In the genomic region with DNA sequence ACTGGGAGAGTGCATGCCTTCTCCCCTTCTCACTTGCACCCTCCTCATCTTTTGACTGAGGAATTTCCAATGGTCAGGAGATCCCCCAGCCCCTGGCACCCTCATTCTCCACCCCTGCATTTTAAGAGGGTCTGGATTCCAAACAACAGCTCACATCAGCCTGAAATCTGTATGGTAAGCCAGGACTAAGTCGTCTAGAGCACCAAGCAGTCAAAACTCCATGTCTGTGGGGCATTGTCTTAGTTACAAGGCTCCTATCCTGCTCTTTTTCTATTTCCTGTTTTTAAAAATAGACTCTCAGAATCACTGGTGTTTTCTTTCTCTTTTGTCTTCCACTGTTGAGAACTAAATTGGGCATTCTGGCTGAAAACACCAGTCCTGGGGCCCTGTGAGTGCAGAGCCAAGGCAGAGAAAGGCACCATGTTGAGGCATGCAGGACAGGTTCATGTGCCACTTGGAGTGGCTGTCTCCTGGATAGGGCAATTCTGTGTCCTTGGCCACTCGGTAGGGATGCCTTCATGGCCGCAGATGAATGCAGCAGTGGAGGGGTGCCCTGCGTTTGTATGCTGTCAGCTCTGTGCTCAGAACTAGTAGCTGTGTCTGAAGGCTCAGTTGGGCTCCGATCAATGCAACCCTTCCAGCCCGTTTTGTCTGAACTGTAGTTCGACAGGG, we compare ENCODE assay signal across 24 cellular contexts.
DNase-seq lines count a peak whose midpoint lies in the region; ATAC-seq and TF ChIP-seq lines count a peak whose summit lies in the region.
"Had no signal": no experiment of that assay in that cellular context is flagged by ENCODE, and none has a peak within 500 bp of the region (broad histone marks: within the 10 kb centered on the region; RNA-seq: fewer than 3 reads in every experiment).

No MANE protein-coding gene starts in this region.

- no peak for TF ChIP-seq CTCF in WTC11 (IDR thresholded peaks at IDR 0.05)
- no peak for TF ChIP-seq CTCF in testis (IDR thresholded peaks at IDR 0.05)

- CTCF ChIA-PET in activated naive CD4-positive, alpha-beta T cell treated with anti-CD3 and anti-CD28 coated beads, Interleukin-2, amount 10 ng/mL, durations not matched to agents 7 days and 5 days (lab: Charles Lee) = no interaction called here
- CTCF ChIA-PET in WTC11 (lab: Charles Lee) = no interaction called here

- H3K9me3 ChIP-seq in testis = no peaks in the 10 kb centered on the region
- H3K9me3 ChIP-seq: BE2C, MG63 had no signal

- no peaks in the 10 kb centered on the region for H3K36me3 ChIP-seq in testis (ENCODE audit: low read depth, missing control alignments)
- H3K36me3 ChIP-seq: BE2C, MG63 had no signal

- no peak for DNase-seq in activated naive CD4-positive, alpha-beta T cell treated with anti-CD3 and anti-CD28 coated beads, Interleukin-2, amount 10 ng/mL, durations not matched to agents 7 days and 5 days
- no peak for DNase-seq in activated naive CD4-positive, alpha-beta T cell treated with anti-CD3 and anti-CD28 coated beads, Interleukin-2, amount 50 U/mL, for 16 hours
- DNase-seq in WTC11 (ENCODE audit: low spot score) (no peak), NCI-H1105 treated with DMSO at 0.1 percent for 48 hours (lab: John Stamatoyannopoulos, UW) (no peak), testis (no peak)
- DNase-seq in stimulated activated effector memory CD8-positive, alpha-beta T cell treated with anti-CD3 and anti-CD28 coated beads, Interleukin-12 subunit alpha, Interleukin-12 subunit beta, amount 100 ng/mL, for 72 hours (ENCODE audit: low spot score in 2 of 2) = no peak
- DNase-seq: BE2C; Calu3; CD8-positive, alpha-beta T cell; DMS53; EL; Kasumi-1; MG63; NCI-H1417; NCI-H187; NCI-H2107; NCI-H510A treated with DMSO at 0.1 percent for 48 hours; NCI-H774; T-helper 17 cell had no signal

- WGBS in testis, 2 donors = 78% methylated on average over 7 of the region's 7 CpGs

- H3K36me3 Mint-ChIP-seq in activated naive CD4-positive, alpha-beta T cell treated with anti-CD3 and anti-CD28 coated beads, Interleukin-2, amount 10 ng/mL, durations not matched to agents 7 days and 5 days = no peaks in the 10 kb centered on the region
- no peaks in the 10 kb centered on the region for H3K36me3 Mint-ChIP-seq in WTC11
- H3K36me3 Mint-ChIP-seq in stimulated activated effector memory CD8-positive, alpha-beta T cell treated with anti-CD3 and anti-CD28 coated beads, Interleukin-12 subunit alpha, Interleukin-12 subunit beta, amount 100 ng/mL, for 72 hours = no peaks in the 10 kb centered on the region
- H3K36me3 Mint-ChIP-seq: CD8-positive, alpha-beta T cell; IgD-negative memory B cell had no signal

- ATAC-seq in HG03442 (IDR thresholded peaks at IDR 0.05; ENCODE audit: unreplicated experiment) (peak; percentile 41), WTC11 (peak; percentile 35; the same call in 1 of the 2 replicates), HG03571 (IDR thresholded peaks at IDR 0.05; ENCODE audit: unreplicated experiment) (no peak)
- peak; percentile 16 for ATAC-seq in stimulated activated effector memory CD8-positive, alpha-beta T cell treated with anti-CD3 and anti-CD28 coated beads, Interleukin-12 subunit alpha, Interleukin-12 subunit beta, amount 100 ng/mL, for 72 hours
- ATAC-seq: CD8-positive, alpha-beta T cell; HCT116; Panc1; T-helper 17 cell had no signal

- POLR2A ChIA-PET in WTC11 (lab: Charles Lee) = no interaction called here

- H3K27ac ChIP-seq in testis = no peak overlapping the region

- H3K4me1 ChIP-seq in testis = no peaks in the 10 kb centered on the region
- H3K4me1 ChIP-seq: BE2C had no signal

- H3K4me3 Mint-ChIP-seq in activated naive CD4-positive, alpha-beta T cell treated with anti-CD3 and anti-CD28 coated beads, Interleukin-2, amount 10 ng/mL, durations not matched to agents 7 days and 5 days = no peak overlapping the region
- H3K4me3 Mint-ChIP-seq in WTC11 = no peak overlapping the region
- H3K4me3 Mint-ChIP-seq in stimulated activated effector memory CD8-positive, alpha-beta T cell treated with anti-CD3 and anti-CD28 coated beads, Interleukin-12 subunit alpha, Interleukin-12 subunit beta, amount 100 ng/mL, for 72 hours = no peak overlapping the region
- H3K4me3 Mint-ChIP-seq: CD8-positive, alpha-beta T cell; IgD-negative memory B cell; T-helper 17 cell had no signal

- peak overlapping the region; percentile 44 for H3K27ac Mint-ChIP-seq in activated naive CD4-positive, alpha-beta T cell treated with anti-CD3 and anti-CD28 coated beads, Interleukin-2, amount 10 ng/mL, durations not matched to agents 7 days and 5 days
- no peak overlapping the region for H3K27ac Mint-ChIP-seq in WTC11
- no peak overlapping the region for H3K27ac Mint-ChIP-seq in stimulated activated effector memory CD8-positive, alpha-beta T cell treated with anti-CD3 and anti-CD28 coated beads, Interleukin-12 subunit alpha, Interleukin-12 subunit beta, amount 100 ng/mL, for 72 hours
- H3K27ac Mint-ChIP-seq: CD8-positive, alpha-beta T cell; IgD-negative memory B cell; T-helper 17 cell had no signal

- no peaks in the 10 kb centered on the region for H3K9me3 Mint-ChIP-seq in activated naive CD4-positive, alpha-beta T cell treated with anti-CD3 and anti-CD28 coated beads, Interleukin-2, amount 10 ng/mL, durations not matched to agents 7 days and 5 days
- no peaks in the 10 kb centered on the region for H3K9me3 Mint-ChIP-seq in WTC11
- no peaks in the 10 kb centered on the region for H3K9me3 Mint-ChIP-seq in stimulated activated effector memory CD8-positive, alpha-beta T cell treated with anti-CD3 and anti-CD28 coated beads, Interleukin-12 subunit alpha, Interleukin-12 subunit beta, amount 100 ng/mL, for 72 hours
- H3K9me3 Mint-ChIP-seq: CD8-positive, alpha-beta T cell; IgD-negative memory B cell had no signal

- TF ChIP-seq POLR2A in testis (IDR thresholded peaks at IDR 0.05) = no peak

- H3K4me1 Mint-ChIP-seq in activated naive CD4-positive, alpha-beta T cell treated with anti-CD3 and anti-CD28 coated beads, Interleukin-2, amount 10 ng/mL, durations not matched to agents 7 days and 5 days = no peaks in the 10 kb centered on the region
- H3K4me1 Mint-ChIP-seq in WTC11 = peaks cover 46% of the 10 kb centered on the region
- H3K4me1 Mint-ChIP-seq in stimulated activated effector memory CD8-positive, alpha-beta T cell treated with anti-CD3 and anti-CD28 coated beads, Interleukin-12 subunit alpha, Interleukin-12 subunit beta, amount 100 ng/mL, for 72 hours = no peaks in the 10 kb centered on the region
- H3K4me1 Mint-ChIP-seq: IgD-negative memory B cell, T-helper 17 cell had no signal

- no peak overlapping the region for H3K4me3 ChIP-seq in testis
- H3K4me3 ChIP-seq: MG63 had no signal

- no peaks in the 10 kb centered on the region for H3K27me3 ChIP-seq in testis
- H3K27me3 ChIP-seq: MG63 had no signal

- H3K27me3 Mint-ChIP-seq in activated naive CD4-positive, alpha-beta T cell treated with anti-CD3 and anti-CD28 coated beads, Interleukin-2, amount 10 ng/mL, durations not matched to agents 7 days and 5 days = peaks cover 9% of the 10 kb centered on the region
- H3K27me3 Mint-ChIP-seq in WTC11 (ENCODE audit: low read depth) = no peaks in the 10 kb centered on the region

- intact Hi-C loops in testis (cut with DNase I; ENCODE audit: low total_unique reads) = no loop called here

TF ChIP-seq in WTC11, 78 proteins besides CTCF, POLR2A, EP300 and RAD21 (continues in another document):
- TF ChIP-seq GTF2I (CRISPR knock-in tag; conservative IDR thresholded peaks at IDR 0.05) (no peak), RELA (CRISPR knock-in tag; IDR thresholded peaks at IDR 0.05; ENCODE audit: borderline replicate concordance) (no peak), SOX15 (CRISPR knock-in tag; IDR thresholded peaks at IDR 0.05) (no peak), NR1H2 (CRISPR knock-in tag; IDR thresholded peaks at IDR 0.05) (no peak), FOXP1 (CRISPR knock-in tag; IDR thresholded peaks at IDR 0.05; ENCODE audit: borderline replicate concordance) (no peak), NR2C2 (CRISPR knock-in tag; IDR thresholded peaks at IDR 0.05) (no peak)
- TF ChIP-seq, protein P1, sequence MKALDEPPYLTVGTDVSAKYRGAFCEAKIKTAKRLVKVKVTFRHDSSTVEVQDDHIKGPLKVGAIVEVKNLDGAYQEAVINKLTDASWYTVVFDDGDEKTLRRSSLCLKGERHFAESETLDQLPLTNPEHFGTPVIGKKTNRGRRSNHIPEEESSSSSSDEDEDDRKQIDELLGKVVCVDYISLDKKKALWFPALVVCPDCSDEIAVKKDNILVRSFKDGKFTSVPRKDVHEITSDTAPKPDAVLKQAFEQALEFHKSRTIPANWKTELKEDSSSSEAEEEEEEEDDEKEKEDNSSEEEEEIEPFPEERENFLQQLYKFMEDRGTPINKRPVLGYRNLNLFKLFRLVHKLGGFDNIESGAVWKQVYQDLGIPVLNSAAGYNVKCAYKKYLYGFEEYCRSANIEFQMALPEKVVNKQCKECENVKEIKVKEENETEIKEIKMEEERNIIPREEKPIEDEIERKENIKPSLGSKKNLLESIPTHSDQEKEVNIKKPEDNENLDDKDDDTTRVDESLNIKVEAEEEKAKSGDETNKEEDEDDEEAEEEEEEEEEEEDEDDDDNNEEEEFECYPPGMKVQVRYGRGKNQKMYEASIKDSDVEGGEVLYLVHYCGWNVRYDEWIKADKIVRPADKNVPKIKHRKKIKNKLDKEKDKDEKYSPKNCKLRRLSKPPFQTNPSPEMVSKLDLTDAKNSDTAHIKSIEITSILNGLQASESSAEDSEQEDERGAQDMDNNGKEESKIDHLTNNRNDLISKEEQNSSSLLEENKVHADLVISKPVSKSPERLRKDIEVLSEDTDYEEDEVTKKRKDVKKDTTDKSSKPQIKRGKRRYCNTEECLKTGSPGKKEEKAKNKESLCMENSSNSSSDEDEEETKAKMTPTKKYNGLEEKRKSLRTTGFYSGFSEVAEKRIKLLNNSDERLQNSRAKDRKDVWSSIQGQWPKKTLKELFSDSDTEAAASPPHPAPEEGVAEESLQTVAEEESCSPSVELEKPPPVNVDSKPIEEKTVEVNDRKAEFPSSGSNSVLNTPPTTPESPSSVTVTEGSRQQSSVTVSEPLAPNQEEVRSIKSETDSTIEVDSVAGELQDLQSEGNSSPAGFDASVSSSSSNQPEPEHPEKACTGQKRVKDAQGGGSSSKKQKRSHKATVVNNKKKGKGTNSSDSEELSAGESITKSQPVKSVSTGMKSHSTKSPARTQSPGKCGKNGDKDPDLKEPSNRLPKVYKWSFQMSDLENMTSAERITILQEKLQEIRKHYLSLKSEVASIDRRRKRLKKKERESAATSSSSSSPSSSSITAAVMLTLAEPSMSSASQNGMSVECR (CRISPR knock-in tag; IDR thresholded peaks at IDR 0.05; ENCODE audit: borderline replicate concordance) = no peak
